Comparison of ENCODE assay signal across 13 cellular contexts in genomic region chr17:39020037-39020436, GRCh38. TPM values are rescaled to one million over a fixed set of nuclear protein-coding genes. Genes with fewer than 3 reads are reported as not detected.
"Had no signal": no experiment of that assay in that cellular context is flagged by ENCODE, and none has a peak within 500 bp of the region (broad histone marks: within the 10 kb centered on the region; RNA-seq: fewer than 3 reads in every experiment).

No MANE protein-coding gene starts in this region.

RNA-seq across cellular contexts. Expression of gene FBXO47, which starts 52.8 kb away (rescaled TPM):
- total RNA-seq: activated T-helper 17 cell treated with anti-CD3 and anti-CD28 coated beads, Interleukin-2, amount 50 U/mL, for 72 hours; activated T-helper 2 cell treated with anti-CD3 and anti-CD28 coated beads, Interferon-gamma antibody, Interleukin-2, Interleukin-4, amounts not matched to agents 10 μg/mL and 5 μg/mL and 100 μg/mL, durations not matched to agents 14 hours and 24 hours and 36 hours; adrenal gland; aorta; ascending aorta; astrocyte; body of pancreas; breast epithelium; bronchial epithelial cell; cardiac muscle cell; cardiac septum; cerebellum; chondrocyte had no signal
- polyA plus RNA-seq: adrenal gland, aorta, cardiac muscle cell had no signal
